ENCODE assay signal across 31 cellular contexts in genomic region chr2:190685348-190685747, GRCh38.
"Had no signal": no experiment of that assay in that cellular context is flagged by ENCODE, and none has a peak within 500 bp of the region (broad histone marks: within the 10 kb centered on the region; RNA-seq: fewer than 3 reads in every experiment).

No MANE protein-coding gene starts in this region.

- H3K27me3 ChIP-seq: esophagus muscularis mucosa, foreskin keratinocyte, gastroesophageal sphincter, heart left ventricle, hepatocyte, neutrophil, right lobe of liver, stomach, thyroid gland, vagina had no signal

- H3K4me3 ChIP-seq: esophagus muscularis mucosa, gastroesophageal sphincter, heart left ventricle, hepatocyte, lower lobe of right lung, mucosa of descending colon, right lobe of liver, smooth muscle cell, stomach, thyroid gland, vagina had no signal

- H3K4me1 ChIP-seq: lower lobe of right lung, parathyroid adenoma, right lobe of liver, thyroid gland, vagina had no signal

- H3K4me2 ChIP-seq: hepatocyte, smooth muscle cell had no signal

- H3K27ac Mint-ChIP-seq: dendritic cell treated with granulocyte-macrophage colony-stimulating factor and Interleukin-4, amounts not matched to agents 40 ng/mL and 50 ng/mL, for 4 days; naive B cell; natural killer cell treated with Interleukin-12 subunit alpha and Interleukin-12 subunit beta and Interleukin-15 and Interleukin-18, amount 100 ng/mL, for 72 hours; progenitor cell of endocrine pancreas; stimulated activated effector memory CD8-positive, alpha-beta T cell treated with anti-CD3 and anti-CD28 coated beads, Interleukin-12 subunit alpha, Interleukin-12 subunit beta, amount 100 ng/mL, for 72 hours had no signal

- H2AFZ ChIP-seq: hepatocyte, parathyroid adenoma had no signal

- H3K27me3 Mint-ChIP-seq: dendritic cell treated with granulocyte-macrophage colony-stimulating factor and Interleukin-4, amounts not matched to agents 40 ng/mL and 50 ng/mL, for 4 days; naive B cell; natural killer cell treated with Interleukin-12 subunit alpha and Interleukin-12 subunit beta and Interleukin-15 and Interleukin-18, amount 100 ng/mL, for 72 hours; progenitor cell of endocrine pancreas had no signal

- FAIRE-seq: colon, endothelial cell of umbilical vein had no signal

- H3K4me3 Mint-ChIP-seq: dendritic cell treated with granulocyte-macrophage colony-stimulating factor and Interleukin-4, amounts not matched to agents 40 ng/mL and 50 ng/mL, for 4 days; naive B cell; natural killer cell treated with Interleukin-12 subunit alpha and Interleukin-12 subunit beta and Interleukin-15 and Interleukin-18, amount 100 ng/mL, for 72 hours; neural crest cell; stimulated activated effector memory CD8-positive, alpha-beta T cell treated with anti-CD3 and anti-CD28 coated beads, Interleukin-12 subunit alpha, Interleukin-12 subunit beta, amount 100 ng/mL, for 72 hours had no signal

- H3K9me3 Mint-ChIP-seq: naive B cell; natural killer cell treated with Interleukin-12 subunit alpha and Interleukin-12 subunit beta and Interleukin-15 and Interleukin-18, amount 100 ng/mL, for 72 hours; neural crest cell; stimulated activated effector memory CD8-positive, alpha-beta T cell treated with anti-CD3 and anti-CD28 coated beads, Interleukin-12 subunit alpha, Interleukin-12 subunit beta, amount 100 ng/mL, for 72 hours had no signal

- H3K79me2 ChIP-seq: hepatocyte, parathyroid adenoma had no signal

- H3K9me3 ChIP-seq: esophagus muscularis mucosa, gastroesophageal sphincter, heart left ventricle, lower lobe of right lung, mucosa of descending colon, neutrophil, right lobe of liver, stomach, thyroid gland, vagina had no signal

- ATAC-seq: foreskin keratinocyte; gastroesophageal sphincter; heart left ventricle; left ventricle myocardium superior; lower lobe of right lung; mucosa of descending colon; natural killer cell treated with Interleukin-12 subunit alpha and Interleukin-12 subunit beta and Interleukin-15 and Interleukin-18, amount 100 ng/mL, for 72 hours; right lobe of liver; stimulated activated effector memory CD8-positive, alpha-beta T cell treated with anti-CD3 and anti-CD28 coated beads, Interleukin-12 subunit alpha, Interleukin-12 subunit beta, amount 100 ng/mL, for 72 hours had no signal

- DNase-seq: effector memory CD4-positive, alpha-beta T cell; foreskin keratinocyte; heart left ventricle; islet precursor cell; kidney glomerular epithelial cell; left ventricle myocardium superior; lower lobe of right lung; mucosa of descending colon; naive B cell; right lobe of liver; stimulated activated CD4-positive, alpha-beta T cell treated with anti-CD3 and anti-CD28 coated beads, Interleukin-12 subunit alpha, Interleukin-12 subunit beta, amount 100 ng/mL, for 4 hours; stimulated activated CD4-positive, alpha-beta T cell treated with anti-CD3 and anti-CD28 coated beads, Interleukin-1b, Interleukin-23, amount 100 ng/mL, for 48 hours; stimulated activated CD4-positive, alpha-beta T cell treated with anti-CD3 and anti-CD28 coated beads, Interleukin-4, amount 100 ng/mL, for 24 hours; stimulated activated naive CD4-positive, alpha-beta T cell treated with Interleukin-2 at 50 U/mL for 16 hours; stomach; thyroid gland; trophoblast cell had no signal

- H3K27ac ChIP-seq: esophagus muscularis mucosa, foreskin keratinocyte, gastroesophageal sphincter, hepatocyte, lower lobe of right lung, neutrophil, parathyroid adenoma, right lobe of liver, stomach, thyroid gland, vagina had no signal
